Comparison of ENCODE assay signal across 21 cellular contexts in genomic region chr5:144196612-144197011, GRCh38. TPM values are rescaled to one million over a fixed set of nuclear protein-coding genes. Genes with fewer than 3 reads are reported as not detected.
DNase-seq lines count a peak whose midpoint lies in the region; ATAC-seq, FAIRE-seq and TF ChIP-seq lines count a peak whose summit lies in the region.
"Had no signal": no experiment of that assay in that cellular context is flagged by ENCODE, and none has a peak within 500 bp of the region (broad histone marks: within the 10 kb centered on the region; RNA-seq: fewer than 3 reads in every experiment).

No MANE protein-coding gene starts in this region.

- no peak for TF ChIP-seq POLR2A in IMR-90 (IDR thresholded peaks at IDR 0.05; ENCODE audit: low read depth, low read length)

- H3K36me3 Mint-ChIP-seq in astrocyte (ENCODE audit: low read depth, unreplicated experiment): no peaks in the 10 kb centered on the region
- H3K36me3 Mint-ChIP-seq: brain; CD4-positive, alpha-beta memory T cell; naive thymus-derived CD4-positive, alpha-beta T cell had no signal

- no peak overlapping the region for H3K14ac ChIP-seq in IMR-90 (replicated peaks; ENCODE audit: low read depth, low read length)

- H3K27ac Mint-ChIP-seq in astrocyte (ENCODE audit: unreplicated experiment): no peak overlapping the region
- H3K27ac Mint-ChIP-seq: activated CD4-positive, alpha-beta T cell treated with anti-CD3 and anti-CD28 coated beads, Interleukin-2, amount 10 ng/mL, durations not matched to agents 7 days and 5 days; brain; CD4-positive, alpha-beta memory T cell; naive thymus-derived CD4-positive, alpha-beta T cell; stimulated activated naive CD8-positive, alpha-beta T cell treated with anti-CD3 and anti-CD28 coated beads, Interleukin-15, Interleukin-2, amounts not matched to agents 100 ng/mL and 50 ng/mL, for 24 hours had no signal

- no peak overlapping the region for H3K56ac ChIP-seq in IMR-90 (ENCODE audit: extremely low read depth, insufficient read depth, low read length)

- H3K36me3 ChIP-seq in IMR-90 (ENCODE audit: control insufficient read depth, insufficient read depth, low read length) (no peaks in the 10 kb centered on the region), astrocyte (ENCODE audit: insufficient read depth, low read length) (no peaks in the 10 kb centered on the region), neural cell (ENCODE audit: insufficient read depth, low read length) (no peaks in the 10 kb centered on the region)

- H3K27me3 ChIP-seq in IMR-90 (ENCODE audit: control insufficient read depth, insufficient read depth, low read length) (no peaks in the 10 kb centered on the region), astrocyte (ENCODE audit: insufficient read depth, low read length) (no peaks in the 10 kb centered on the region), neural cell (ENCODE audit: insufficient read depth, low read depth, low read length) (no peaks in the 10 kb centered on the region)

- H4K91ac ChIP-seq in IMR-90 (ENCODE audit: insufficient read depth, low read depth, low read length): no peak overlapping the region

- intact Hi-C loops in IMR-90 (cut with micrococcal nuclease): no loop called here

- H2BK5ac ChIP-seq in IMR-90 (ENCODE audit: low read depth, low read length, poor library complexity, severe bottlenecking): no peak overlapping the region

- in situ Hi-C loops in IMR-90 (cut with MboI; ENCODE audit: low sequenced_read_pairs): loop anchor here (25.0 kb wide), 1 partner anchor 1184 kb away; no protein-coding TSS in a partner anchor

- no peaks in the 10 kb centered on the region for H3K9me2 ChIP-seq in neural cell (ENCODE audit: insufficient read depth, low read length)

- H3K4me3 Mint-ChIP-seq in astrocyte (ENCODE audit: unreplicated experiment): no peak overlapping the region
- H3K4me3 Mint-ChIP-seq: activated CD4-positive, alpha-beta T cell treated with anti-CD3 and anti-CD28 coated beads, Interleukin-2, amount 10 ng/mL, durations not matched to agents 7 days and 5 days; brain; CD4-positive, alpha-beta memory T cell; naive thymus-derived CD4-positive, alpha-beta T cell; stimulated activated naive CD8-positive, alpha-beta T cell treated with anti-CD3 and anti-CD28 coated beads, Interleukin-15, Interleukin-2, amounts not matched to agents 100 ng/mL and 50 ng/mL, for 24 hours had no signal

- TF ChIP-seq RAD21 in IMR-90 (IDR thresholded peaks at IDR 0.05; ENCODE audit: low read length): no peak
- TF ChIP-seq RAD21 in neural cell (conservative IDR thresholded peaks at IDR 0.05): peak; percentile 35

- H3K4me1 Mint-ChIP-seq in astrocyte (ENCODE audit: low read depth, unreplicated experiment): peaks cover 4% of the 10 kb centered on the region
- H3K4me1 Mint-ChIP-seq: activated CD4-positive, alpha-beta T cell treated with anti-CD3 and anti-CD28 coated beads, Interleukin-2, amount 10 ng/mL, durations not matched to agents 7 days and 5 days had no signal

- H3K4me2 ChIP-seq in IMR-90 (ENCODE audit: low read depth, low read length) (no peak overlapping the region), astrocyte (ENCODE audit: low read length) (no peak overlapping the region), neural cell (ENCODE audit: low read length) (peak overlapping the region; percentile 16)

- no peak overlapping the region for H4K8ac ChIP-seq in IMR-90 (ENCODE audit: low read depth in 2 of 2, low read length in 2 of 2)

- no CpG with 5 or more reads among the region's 1 CpG for WGBS in IMR-90 (ENCODE audit: extremely low coverage in 2 of 2, insufficient read length in 1 of 2), 2 experiments

- no peak overlapping the region for H3K23ac ChIP-seq in IMR-90 (ENCODE audit: low read depth, low read length)

- H3K9me3 ChIP-seq in IMR-90 (ENCODE audit: control insufficient read depth, insufficient read depth, low read length) (no peaks in the 10 kb centered on the region), astrocyte (ENCODE audit: insufficient read depth, low read depth, low read length) (no peaks in the 10 kb centered on the region), neural cell (ENCODE audit: low read length) (no peaks in the 10 kb centered on the region)

- no peaks in the 10 kb centered on the region for H3K27me3 Mint-ChIP-seq in astrocyte (ENCODE audit: low read depth, unreplicated experiment)

- dilution Hi-C loops in IMR-90 (cut with HindIII; ENCODE audit: low sequenced_read_pairs, unreplicated experiment): no loop called here

- H2AFZ ChIP-seq in IMR-90 (replicated peaks; ENCODE audit: low read length, poor library complexity): no peak overlapping the region
- no peak overlapping the region for H2AFZ ChIP-seq in astrocyte (ENCODE audit: low read depth, low read length)
- no peak overlapping the region for H2AFZ ChIP-seq in neural cell (ENCODE audit: low read depth, low read length)

- POLR2A ChIA-PET in IMR-90 (lab: Charles Lee; ENCODE audit: unreplicated experiment): no interaction called here

- TF ChIP-seq CTCF in IMR-90 (conservative IDR thresholded peaks at IDR 0.05; ENCODE audit: low read depth, low read length) (no peak), astrocyte (IDR thresholded peaks at IDR 0.05; ENCODE audit: insufficient read depth, low read depth, low read length) (no peak), neural cell (IDR thresholded peaks at IDR 0.05; ENCODE audit: poor library complexity, severe bottlenecking) (peak; percentile 70)

- H2BK20ac ChIP-seq in IMR-90 (ENCODE audit: low read depth, low read length): no peak overlapping the region

- H2BK15ac ChIP-seq in IMR-90 (ENCODE audit: low read depth, low read length): no peak overlapping the region

- no peaks in the 10 kb centered on the region for H4K20me1 ChIP-seq in IMR-90 (ENCODE audit: insufficient read depth, low read length)
- H4K20me1 ChIP-seq in astrocyte (ENCODE audit: insufficient read depth, low read length): no peaks in the 10 kb centered on the region
- no peaks in the 10 kb centered on the region for H4K20me1 ChIP-seq in neural cell (ENCODE audit: insufficient read depth)

- no peaks in the 10 kb centered on the region for H3F3A ChIP-seq in neural cell (ENCODE audit: insufficient read depth, low read length, poor library complexity, severe bottlenecking)

- ATAC-seq in IMR-90 (ENCODE audit: low read depth) (no peak), HG03095 (IDR thresholded peaks at IDR 0.05; ENCODE audit: unreplicated experiment) (no peak), GM21717 (IDR thresholded peaks at IDR 0.05; ENCODE audit: unreplicated experiment) (no peak)
- ATAC-seq: naive thymus-derived CD4-positive, alpha-beta T cell had no signal

- TF ChIP-seq EP300 in neural cell (conservative IDR thresholded peaks at IDR 0.05; ENCODE audit: poor library complexity, severe bottlenecking): peak; percentile 94

- no TSS peak for BruUV-seq in IMR-90 (replicated peaks; lab: Mats Ljungman, UMichigan)

- H3K4me1 ChIP-seq in IMR-90 (ENCODE audit: control insufficient read depth, insufficient read depth, low read length): peaks cover 11% of the 10 kb centered on the region
- H3K4me1 ChIP-seq in astrocyte (ENCODE audit: insufficient read depth, low read length): peaks cover 9% of the 10 kb centered on the region

- H3K9me3 Mint-ChIP-seq in astrocyte (ENCODE audit: unreplicated experiment): no peaks in the 10 kb centered on the region
- H3K9me3 Mint-ChIP-seq: activated CD4-positive, alpha-beta T cell treated with anti-CD3 and anti-CD28 coated beads, Interleukin-2, amount 10 ng/mL, durations not matched to agents 7 days and 5 days; brain; CD4-positive, alpha-beta memory T cell; naive thymus-derived CD4-positive, alpha-beta T cell; stimulated activated naive CD8-positive, alpha-beta T cell treated with anti-CD3 and anti-CD28 coated beads, Interleukin-15, Interleukin-2, amounts not matched to agents 100 ng/mL and 50 ng/mL, for 24 hours had no signal

- no peaks in the 10 kb centered on the region for H3K9me1 ChIP-seq in IMR-90 (ENCODE audit: insufficient read depth, low read length)

- DNase-seq in NCI-H2081 (lab: John Stamatoyannopoulos, UW): peak; percentile 28 to 73
- no peak for DNase-seq in NCI-H2081 treated with DMSO at 0.1 percent for 48 hours (lab: John Stamatoyannopoulos, UW)
- DNase-seq in IMR-90: no peak
- no peak for DNase-seq in astrocyte (ENCODE audit: low read depth)
- DNase-seq in Ammon's horn (ENCODE audit: low spot score): no peak
- DNase-seq: activated CD4-positive, alpha-beta T cell treated with anti-CD3 and anti-CD28 coated beads, Interleukin-2, amount 10 ng/mL, durations not matched to agents 7 days and 5 days; activated naive CD4-positive, alpha-beta T cell; activated T-cell treated with anti-CD3 and anti-CD28 coated beads, Interleukin-2, amount 50 U/mL, for 48 hours; CD4-positive, alpha-beta memory T cell; head of caudate nucleus; kidney; midbrain; naive thymus-derived CD4-positive, alpha-beta T cell; NCI-H226 had no signal

- peak; percentile 74 for FAIRE-seq in astrocyte (lab: Jason Lieb, UNC)
- FAIRE-seq: H54, kidney had no signal

- no peaks in the 10 kb centered on the region for H3K79me1 ChIP-seq in IMR-90 (ENCODE audit: low read depth in 1 of 2, low read length in 2 of 2)

- H3K9ac ChIP-seq in IMR-90 (ENCODE audit: low read depth, low read length): no peak overlapping the region
- no peak overlapping the region for H3K9ac ChIP-seq in astrocyte (ENCODE audit: low read length)
- H3K9ac ChIP-seq in neural cell (ENCODE audit: low read length): no peak overlapping the region

- H3K4ac ChIP-seq in IMR-90 (ENCODE audit: low read depth, low read length): no peak overlapping the region

- no peak overlapping the region for H2AK5ac ChIP-seq in IMR-90 (ENCODE audit: low read depth, low read length)

- H2AK9ac ChIP-seq in IMR-90 (replicated peaks; ENCODE audit: low read depth, low read length, poor library complexity): no peak overlapping the region

- CTCF ChIA-PET in IMR-90 (lab: Yijun Ruan, JAX): interaction anchor here (0.6 to 1.2 kb wide), 2 partner anchors 8 to 761 kb away, joined by 3 to 4 read pairs; no protein-coding TSS in a partner anchor

- 0 out of 2 replicates have a peak overlapping the region, but pooled peaks have one; percentile 18 for H3K18ac ChIP-seq in IMR-90 (ENCODE audit: low read depth, low read length)

- H3K27ac ChIP-seq in IMR-90 (ENCODE audit: insufficient read depth, low read length) (no peak overlapping the region), astrocyte (ENCODE audit: low read depth, low read length) (no peak overlapping the region), neural cell (ENCODE audit: low read length) (peak overlapping the region; percentile 79)
- H3K27ac ChIP-seq: epithelial cell of prostate had no signal

- 0 out of 2 replicates have a peak overlapping the region, but pooled peaks have one; percentile 11 for H2BK120ac ChIP-seq in IMR-90 (ENCODE audit: low read depth, low read length)

- H3K79me2 ChIP-seq in astrocyte (ENCODE audit: insufficient read depth, low read length) (no peaks in the 10 kb centered on the region), neural cell (replicated peaks; ENCODE audit: insufficient read depth, low read length) (no peaks in the 10 kb centered on the region)

- H3K4me3 ChIP-seq in IMR-90 (ENCODE audit: insufficient read depth, low read depth, low read length): no peak overlapping the region
- H3K4me3 ChIP-seq in astrocyte (ENCODE audit: insufficient read depth, low read depth, low read length): no peak overlapping the region
- peak overlapping the region; percentile 1 for H3K4me3 ChIP-seq in neural cell (ENCODE audit: low read length)

- H4K5ac ChIP-seq in IMR-90 (ENCODE audit: low read depth, low read length): no peak overlapping the region

RNA-seq across cellular contexts. Expression of gene KCTD16, which starts 25.9 kb away (rescaled TPM):
- 1.1 and 1.4 TPM in 2 replicates for total RNA-seq in IMR-90 (2012; rRNA removed)
- polyA plus RNA-seq in IMR-90 (2012; rRNA removed): 0.40 and 0.43 TPM in 2 replicates
- 0.14 and 0.21 TPM in 2 replicates for polyA plus RNA-seq in IMR-90 (2012; cell fraction: cytosol; rRNA removed)
- 0.16 and 0.54 TPM in 2 replicates for polyA plus RNA-seq in IMR-90 (2012; cell fraction: nucleus; rRNA removed; ENCODE audit: low replicate concordance)
- total RNA-seq in astrocyte: 5.5 and 5.6 TPM in 2 replicates
- 7.1 and 7.2 TPM in 2 replicates for polyA plus RNA-seq in neural cell
- polyA minus RNA-seq in neural cell: 34.1 and 43.2 TPM in 2 replicates

RNA-seq across cellular contexts. Expression of gene YIPF5, which starts 26.2 kb away (rescaled TPM):
- total RNA-seq in IMR-90 (2012; rRNA removed): 172 and 192 TPM in 2 replicates
- polyA plus RNA-seq in IMR-90 (2012; rRNA removed): 60.0 and 64.4 TPM in 2 replicates
- 18.6 and 23.5 TPM in 2 replicates for polyA plus RNA-seq in IMR-90 (2012; cell fraction: cytosol; rRNA removed)
- 7.8 and 42.5 TPM in 2 replicates for polyA plus RNA-seq in IMR-90 (2012; cell fraction: nucleus; rRNA removed; ENCODE audit: low replicate concordance)
- total RNA-seq in astrocyte: 132 and 144 TPM in 2 replicates
- polyA plus RNA-seq in neural cell: 59.6 and 61.6 TPM in 2 replicates
- 97.1 and 104 TPM in 2 replicates for polyA minus RNA-seq in neural cell

Comparison
In these comparisons a context has a peak if more than half of its experiments do, and no peak if none do; other contexts are left out.
1. DNase-seq: peak in NCI-H2081 (2 of 2); none in NCI-H2081 treated with DMSO at 0.1 percent for 48 hours (single experiment), IMR-90 (single experiment), astrocyte (single experiment) and Ammon's horn (single experiment).